In genomic region chr1:52142220-52143153, GRCh38 we compare ENCODE assay signal across 1 cellular context.
TF ChIP-seq lines count a peak whose summit lies in the region.

No MANE protein-coding gene starts in this region.

TF ChIP-seq in GM23338, 12 proteins besides CTCF, POLR2A, EP300 and RAD21 (continued from another document):
- TF ChIP-seq ZNF462 (CRISPR knock-in tag; IDR thresholded peaks at IDR 0.05) (no peak), ZNF114 (CRISPR knock-in tag; IDR thresholded peaks at IDR 0.05) (no peak), NANOG (IDR thresholded peaks at IDR 0.05; ENCODE audit: borderline replicate concordance) (no peak), JUNB (IDR thresholded peaks at IDR 0.05; ENCODE audit: unreplicated experiment) (no peak), REST (IDR thresholded peaks at IDR 0.05; ENCODE audit: unreplicated experiment) (no peak), ZNF331 (CRISPR knock-in tag; IDR thresholded peaks at IDR 0.05; ENCODE audit: low read depth) (no peak), STAT1 (IDR thresholded peaks at IDR 0.05; ENCODE audit: unreplicated experiment) (no peak)
